ENCODE assay signal across 28 cellular contexts in the genomic region with DNA sequence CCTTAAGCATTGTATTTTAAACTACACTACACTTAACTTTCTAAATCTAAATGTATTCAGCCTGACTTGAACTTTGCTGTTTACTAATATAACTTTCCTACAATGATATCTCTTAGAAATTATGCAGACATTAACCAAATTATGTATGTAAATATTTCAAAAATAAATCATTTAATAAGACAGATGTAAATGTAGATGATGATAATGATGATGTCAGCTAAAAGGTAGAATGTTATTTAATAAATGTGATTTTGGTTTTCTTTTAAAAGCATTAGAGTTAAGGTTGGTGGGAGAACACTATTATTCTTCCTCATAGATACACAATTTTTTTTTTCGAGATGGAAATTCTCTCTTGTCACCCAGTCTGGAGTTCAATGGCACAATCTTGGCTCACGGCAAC. TPM values are rescaled to one million over a fixed set of nuclear protein-coding genes. Genes with fewer than 3 reads are reported as not detected.
"Had no signal": no experiment of that assay in that cellular context is flagged by ENCODE, and none has a peak within 500 bp of the region (broad histone marks: within the 10 kb centered on the region; RNA-seq: fewer than 3 reads in every experiment).

No MANE protein-coding gene starts in this region.

- H3K9me3 ChIP-seq: colonic mucosa, ovary, psoas muscle, thoracic aorta had no signal

- H3K27me3 ChIP-seq: colonic mucosa, gastrocnemius medialis, ovary, spleen, tibial nerve, upper lobe of left lung had no signal

- DNase-seq: colonic mucosa; effector CD8-positive, alpha-beta T cell; endodermal cell; foreskin fibroblast; gastrocnemius medialis; head of caudate nucleus; natural killer cell; occipital lobe; ovary; posterior cingulate gyrus; psoas muscle; right cardiac atrium; spleen; stimulated activated CD4-positive, alpha-beta T cell treated with anti-CD3 and anti-CD28 coated beads, Interleukin-2, amount 100 ng/mL, for 48 hours; stimulated activated naive B cell treated with anti-CD40 and anti-IgM and Interleukin-4, amounts not matched to agents 10 μg/mL and 1 μg/mL and 100 μg/mL, for 72 hours; upper lobe of left lung had no signal

- H3K27ac ChIP-seq: colonic mucosa, epithelial cell of prostate, gastrocnemius medialis, ovary, psoas muscle, skin epidermis, spleen, thoracic aorta, tibial nerve, upper lobe of left lung had no signal

- H3K4me3 ChIP-seq: colonic mucosa, gastrocnemius medialis, lung, ovary, psoas muscle, skin epidermis, spleen, thoracic aorta, tibial nerve, upper lobe of left lung had no signal

- H3K4me1 ChIP-seq: colonic mucosa, gastrocnemius medialis, psoas muscle, spleen, upper lobe of left lung had no signal

- FAIRE-seq: keratinocyte, urothelium cell line had no signal

- H3K36me3 ChIP-seq: colonic mucosa, gastrocnemius medialis, ovary, spleen, thoracic aorta, tibial nerve, upper lobe of left lung had no signal

RNA-seq across cellular contexts. Expression of gene TAS2R43, which starts 10.1 kb away (rescaled TPM):
- total RNA-seq: left lobe of liver, mononuclear cell, renal cortical epithelial cell, right cardiac atrium had no signal
- polyA plus RNA-seq: lung, right cardiac atrium, spleen had no signal

RNA-seq across cellular contexts. Expression of gene TAS2R46, which starts 19.9 kb away (rescaled TPM):
- polyA plus RNA-seq: lung, neural cell, ovary, right cardiac atrium, spleen had no signal

RNA-seq across cellular contexts. Expression of gene TAS2R19, which starts 59.6 kb away (rescaled TPM):
- polyA plus RNA-seq: liver had no signal
